11 cellular contexts compared by ENCODE assay signal in genomic region chr6:54737247-54737646, GRCh38.
DNase-seq lines count a peak whose midpoint lies in the region; ATAC-seq and TF ChIP-seq lines count a peak whose summit lies in the region.
"Had no signal": no experiment of that assay in that cellular context is flagged by ENCODE, and none has a peak within 500 bp of the region (broad histone marks: within the 10 kb centered on the region; RNA-seq: fewer than 3 reads in every experiment).

No MANE protein-coding gene starts in this region.

- H3K9me3 ChIP-seq in WERI-Rb-1 (ENCODE audit: severe bottlenecking) (no peaks in the 10 kb centered on the region), smooth muscle cell (replicated peaks; ENCODE audit: low read depth) (peaks cover 3% of the 10 kb centered on the region)

- H3K27ac Mint-ChIP-seq in activated naive CD8-positive, alpha-beta T cell treated with anti-CD3 and anti-CD28 coated beads, Interleukin-2, amount 50 U/mL, for 24 hours, result no peak overlapping the region
- H3K27ac Mint-ChIP-seq in activated naive CD8-positive, alpha-beta T cell treated with anti-CD3 and anti-CD28 coated beads for 36 hours, result no peak overlapping the region
- H3K27ac Mint-ChIP-seq: dendritic cell treated with granulocyte-macrophage colony-stimulating factor and Interleukin-4, amounts not matched to agents 40 ng/mL and 50 ng/mL, for 4 days; natural killer cell; stimulated activated naive CD8-positive, alpha-beta T cell treated with anti-CD3 and anti-CD28 coated beads, Interleukin-15, Interleukin-2, amounts not matched to agents 100 ng/mL and 50 ng/mL, for 24 hours had no signal

- H3F3A ChIP-seq in smooth muscle cell (ENCODE audit: low read depth), result no peaks in the 10 kb centered on the region

- no peaks in the 10 kb centered on the region for H4K20me1 ChIP-seq in smooth muscle cell (ENCODE audit: low read depth)

- H3K27ac ChIP-seq in WERI-Rb-1, result no peak overlapping the region
- no peak overlapping the region for H3K27ac ChIP-seq in smooth muscle cell (ENCODE audit: low read depth)
- no peak overlapping the region for H3K27ac ChIP-seq in coronary artery

- H3K9me3 Mint-ChIP-seq in activated naive CD8-positive, alpha-beta T cell treated with anti-CD3 and anti-CD28 coated beads, Interleukin-2, amount 50 U/mL, for 24 hours, result peaks cover 17% of the 10 kb centered on the region
- peaks cover 19% of the 10 kb centered on the region for H3K9me3 Mint-ChIP-seq in activated naive CD8-positive, alpha-beta T cell treated with anti-CD3 and anti-CD28 coated beads for 36 hours

- WGBS in smooth muscle cell (ENCODE audit: low lambda C conversion rate), result 74% methylated on average over 3 of the region's 3 CpGs

- ATAC-seq in activated naive CD8-positive, alpha-beta T cell treated with anti-CD3 and anti-CD28 coated beads, Interleukin-2, amount 50 U/mL, for 24 hours, result no peak
- ATAC-seq in HG03342 (IDR thresholded peaks at IDR 0.05; ENCODE audit: unreplicated experiment) (peak; percentile 74), GM21576 (IDR thresholded peaks at IDR 0.05; ENCODE audit: unreplicated experiment) (no peak), GM21825 (IDR thresholded peaks at IDR 0.05; ENCODE audit: unreplicated experiment) (no peak)
- ATAC-seq: natural killer cell had no signal

- H3K36me3 ChIP-seq in WERI-Rb-1, result no peaks in the 10 kb centered on the region
- no peaks in the 10 kb centered on the region for H3K36me3 ChIP-seq in smooth muscle cell (ENCODE audit: low read depth)

- H3K4me1 ChIP-seq in smooth muscle cell (ENCODE audit: low read depth), result no peaks in the 10 kb centered on the region

- H3K27me3 ChIP-seq in WERI-Rb-1 (ENCODE audit: insufficient read depth, low read depth, severe bottlenecking), result no peaks in the 10 kb centered on the region
- H3K27me3 ChIP-seq in smooth muscle cell (ENCODE audit: low read depth), result no peaks in the 10 kb centered on the region

- H3K27me3 Mint-ChIP-seq in activated naive CD8-positive, alpha-beta T cell treated with anti-CD3 and anti-CD28 coated beads, Interleukin-2, amount 50 U/mL, for 24 hours, result no peaks in the 10 kb centered on the region
- H3K27me3 Mint-ChIP-seq in activated naive CD8-positive, alpha-beta T cell treated with anti-CD3 and anti-CD28 coated beads for 36 hours, result no peaks in the 10 kb centered on the region
- H3K27me3 Mint-ChIP-seq: dendritic cell treated with granulocyte-macrophage colony-stimulating factor and Interleukin-4, amounts not matched to agents 40 ng/mL and 50 ng/mL, for 4 days; stimulated activated naive CD8-positive, alpha-beta T cell treated with anti-CD3 and anti-CD28 coated beads, Interleukin-15, Interleukin-2, amounts not matched to agents 100 ng/mL and 50 ng/mL, for 24 hours had no signal

- no peak overlapping the region for H2AFZ ChIP-seq in smooth muscle cell (ENCODE audit: low read depth)

- H3K4me3 ChIP-seq in WERI-Rb-1 (ENCODE audit: low read depth, low read length) (no peak overlapping the region), smooth muscle cell (no peak overlapping the region), coronary artery (no peak overlapping the region)

- no peak overlapping the region for H3K9ac ChIP-seq in smooth muscle cell (ENCODE audit: low read depth)

- H3K36me3 Mint-ChIP-seq in activated naive CD8-positive, alpha-beta T cell treated with anti-CD3 and anti-CD28 coated beads, Interleukin-2, amount 50 U/mL, for 24 hours (ENCODE audit: low read depth), result no peaks in the 10 kb centered on the region
- no peaks in the 10 kb centered on the region for H3K36me3 Mint-ChIP-seq in activated naive CD8-positive, alpha-beta T cell treated with anti-CD3 and anti-CD28 coated beads for 36 hours

- H3K4me2 ChIP-seq in smooth muscle cell, result no peak overlapping the region

- H3K79me2 ChIP-seq in smooth muscle cell (ENCODE audit: low read depth), result no peaks in the 10 kb centered on the region

- H3K4me3 Mint-ChIP-seq in activated naive CD8-positive, alpha-beta T cell treated with anti-CD3 and anti-CD28 coated beads, Interleukin-2, amount 50 U/mL, for 24 hours, result no peak overlapping the region
- no peak overlapping the region for H3K4me3 Mint-ChIP-seq in activated naive CD8-positive, alpha-beta T cell treated with anti-CD3 and anti-CD28 coated beads for 36 hours
- H3K4me3 Mint-ChIP-seq: dendritic cell treated with granulocyte-macrophage colony-stimulating factor and Interleukin-4, amounts not matched to agents 40 ng/mL and 50 ng/mL, for 4 days; natural killer cell; stimulated activated naive CD8-positive, alpha-beta T cell treated with anti-CD3 and anti-CD28 coated beads, Interleukin-15, Interleukin-2, amounts not matched to agents 100 ng/mL and 50 ng/mL, for 24 hours had no signal

- peak; percentile 2 for DNase-seq in activated naive CD8-positive, alpha-beta T cell treated with anti-CD3 and anti-CD28 coated beads, Interleukin-2, amount 50 U/mL, for 24 hours
- DNase-seq in activated naive CD8-positive, alpha-beta T cell treated with anti-CD3 and anti-CD28 coated beads for 36 hours, result no peak
- DNase-seq in WERI-Rb-1, result peak; percentile 61
- DNase-seq in smooth muscle cell (lab: John Stamatoyannopoulos, UW; ENCODE audit: unreplicated experiment), result no peak
- no peak for DNase-seq in coronary artery (ENCODE audit: low spot score)
- DNase-seq: natural killer cell had no signal

- H3K4me1 Mint-ChIP-seq in activated naive CD8-positive, alpha-beta T cell treated with anti-CD3 and anti-CD28 coated beads, Interleukin-2, amount 50 U/mL, for 24 hours, result no peaks in the 10 kb centered on the region
- no peaks in the 10 kb centered on the region for H3K4me1 Mint-ChIP-seq in activated naive CD8-positive, alpha-beta T cell treated with anti-CD3 and anti-CD28 coated beads for 36 hours
- H3K4me1 Mint-ChIP-seq: natural killer cell had no signal

- TF ChIP-seq CTCF in WERI-Rb-1 (IDR thresholded peaks at IDR 0.05; ENCODE audit: low read depth, low read length) (peak; percentile 75), smooth muscle cell (IDR thresholded peaks at IDR 0.05; ENCODE audit: borderline replicate concordance, insufficient read depth, poor library complexity, severe bottlenecking) (peak; percentile 19), coronary artery (IDR thresholded peaks at IDR 0.05) (no peak)

Comparison
In these comparisons a context has a peak if more than half of its experiments do, and no peak if none do; other contexts are left out.
1. DNase-seq: peak in activated naive CD8-positive, alpha-beta T cell treated with anti-CD3 and anti-CD28 coated beads, Interleukin-2, amount 50 U/mL, for 24 hours (single experiment) and WERI-Rb-1 (single experiment); none in activated naive CD8-positive, alpha-beta T cell treated with anti-CD3 and anti-CD28 coated beads for 36 hours (single experiment), smooth muscle cell (single experiment) and coronary artery (single experiment).